In the genomic region with DNA sequence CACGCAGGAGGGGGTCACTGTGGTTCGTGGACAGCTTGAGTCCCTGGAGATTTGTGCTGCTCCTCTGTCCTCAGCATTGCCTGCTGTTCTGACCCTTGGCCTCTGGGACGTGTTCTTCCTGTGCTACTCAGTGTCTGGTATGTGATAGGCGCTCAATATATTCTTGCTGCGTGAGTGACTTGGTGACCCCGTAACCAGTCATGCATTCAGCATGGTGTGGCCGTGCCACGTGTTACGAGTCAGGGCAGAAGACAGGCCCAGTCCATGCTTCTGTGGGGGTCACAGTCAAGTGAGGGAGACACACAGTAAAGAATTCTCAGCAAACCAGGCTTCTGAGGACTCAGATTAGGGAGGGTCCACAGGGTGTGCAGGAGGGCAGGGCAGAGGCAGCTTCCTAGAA, we compare ENCODE assay signal across 11 cellular contexts. TPM values are rescaled to one million over a fixed set of nuclear protein-coding genes. Genes with fewer than 3 reads are reported as not detected.
A peak's percentile ranks its signal among the peaks of the same experiment; 100 is the strongest.
DNase-seq lines count a peak whose midpoint lies in the region; ATAC-seq and TF ChIP-seq lines count a peak whose summit lies in the region.
"Had no signal": no experiment of that assay in that cellular context is flagged by ENCODE, and none has a peak within 500 bp of the region (broad histone marks: within the 10 kb centered on the region; RNA-seq: fewer than 3 reads in every experiment).

No MANE protein-coding gene starts in this region.

- no peak for DNase-seq in activated naive CD8-positive, alpha-beta T cell treated with anti-CD3 and anti-CD28 coated beads, Interleukin-2, amount 50 U/mL, for 24 hours
- DNase-seq in immature natural killer cell, result no peak
- no peak for DNase-seq in NCI-H2029 treated with DMSO at 0.1 percent for 48 hours (lab: John Stamatoyannopoulos, UW)
- DNase-seq in GM10248 (ENCODE audit: extremely low spot score), result no peak
- DNase-seq: NCI-H1105; stimulated activated CD4-positive, alpha-beta T cell treated with anti-CD3 and anti-CD28 coated beads, Interleukin-2, amount 100 ng/mL, for 48 hours; transverse colon had no signal

- H3K4me1 ChIP-seq in urinary bladder (ENCODE audit: insufficient read depth), result no peaks in the 10 kb centered on the region

- H3K36me3 ChIP-seq in urinary bladder (ENCODE audit: insufficient read depth), result no peaks in the 10 kb centered on the region
- H3K36me3 ChIP-seq: transverse colon had no signal

- POLR2A ChIA-PET in GM10248 (lab: Yijun Ruan, JAX), result interaction anchor here (0.9 kb wide), 1 partner anchor 8 kb away, joined by 3 read pairs; a partner anchor contains a TSS

- TF ChIP-seq CTCF in GM10248 (IDR thresholded peaks at IDR 0.05; ENCODE audit: control extremely low read depth, extremely low read depth, low read depth, missing control alignments), result no peak

- H3K4me3 ChIP-seq in urinary bladder (ENCODE audit: low read depth, low read length), result no peak overlapping the region
- H3K4me3 ChIP-seq: A549, transverse colon had no signal

- H3K36me3 Mint-ChIP-seq in activated naive CD8-positive, alpha-beta T cell, result no peaks in the 10 kb centered on the region
- no peaks in the 10 kb centered on the region for H3K36me3 Mint-ChIP-seq in activated naive CD8-positive, alpha-beta T cell treated with anti-CD3 and anti-CD28 coated beads, Interleukin-2, amount 50 U/mL, for 24 hours (ENCODE audit: low read depth)
- H3K36me3 Mint-ChIP-seq in immature natural killer cell, result no peaks in the 10 kb centered on the region

- H3K27ac ChIP-seq in urinary bladder (ENCODE audit: low read depth), result peak overlapping the region; percentile 61

- H3K27me3 Mint-ChIP-seq in activated naive CD8-positive, alpha-beta T cell, result no peaks in the 10 kb centered on the region
- no peaks in the 10 kb centered on the region for H3K27me3 Mint-ChIP-seq in activated naive CD8-positive, alpha-beta T cell treated with anti-CD3 and anti-CD28 coated beads, Interleukin-2, amount 50 U/mL, for 24 hours
- no peaks in the 10 kb centered on the region for H3K27me3 Mint-ChIP-seq in immature natural killer cell (ENCODE audit: low read depth in 3 of 3)

- no peak for ATAC-seq in activated naive CD8-positive, alpha-beta T cell treated with anti-CD3 and anti-CD28 coated beads, Interleukin-2, amount 50 U/mL, for 24 hours
- ATAC-seq: A549 had no signal

- no peak overlapping the region for H3K4me3 Mint-ChIP-seq in activated naive CD8-positive, alpha-beta T cell
- H3K4me3 Mint-ChIP-seq in activated naive CD8-positive, alpha-beta T cell treated with anti-CD3 and anti-CD28 coated beads, Interleukin-2, amount 50 U/mL, for 24 hours, result no peak overlapping the region
- H3K4me3 Mint-ChIP-seq in immature natural killer cell, result no peak overlapping the region
- H3K4me3 Mint-ChIP-seq: T-helper 1 cell treated with Interleukin-12 subunit alpha and Interleukin-12 subunit beta and Interleukin-4 antibody, amounts not matched to agents 30 μg/mL and 1 μg/mL, for 36 hours had no signal

- no peaks in the 10 kb centered on the region for H3K9me3 Mint-ChIP-seq in activated naive CD8-positive, alpha-beta T cell (ENCODE audit: low read depth)
- no peaks in the 10 kb centered on the region for H3K9me3 Mint-ChIP-seq in activated naive CD8-positive, alpha-beta T cell treated with anti-CD3 and anti-CD28 coated beads, Interleukin-2, amount 50 U/mL, for 24 hours
- no peaks in the 10 kb centered on the region for H3K9me3 Mint-ChIP-seq in immature natural killer cell
- H3K9me3 Mint-ChIP-seq: T-helper 1 cell treated with Interleukin-12 subunit alpha and Interleukin-12 subunit beta and Interleukin-4 antibody, amounts not matched to agents 30 μg/mL and 1 μg/mL, for 36 hours had no signal

- H3K27ac Mint-ChIP-seq in activated naive CD8-positive, alpha-beta T cell, result peak overlapping the region; percentile 54
- H3K27ac Mint-ChIP-seq in activated naive CD8-positive, alpha-beta T cell treated with anti-CD3 and anti-CD28 coated beads, Interleukin-2, amount 50 U/mL, for 24 hours, result no peak overlapping the region
- peak overlapping the region in 4 of 6 donors; percentile 20 to 78 (median 40) for H3K27ac Mint-ChIP-seq in immature natural killer cell
- H3K27ac Mint-ChIP-seq: T-helper 1 cell treated with Interleukin-12 subunit alpha and Interleukin-12 subunit beta and Interleukin-4 antibody, amounts not matched to agents 30 μg/mL and 1 μg/mL, for 36 hours had no signal

- CTCF ChIA-PET in GM10248 (lab: Yijun Ruan, JAX), result interaction anchor here (1.1 to 1.8 kb wide), 3 partner anchors 8 to 36 kb away, joined by 3 to 6 read pairs (median 4); a partner anchor contains a TSS

- WGBS in urinary bladder, result 71% methylated on average over 9 of the region's 9 CpGs

- H3K4me1 Mint-ChIP-seq in activated naive CD8-positive, alpha-beta T cell (ENCODE audit: low read depth), result peaks cover 75% of the 10 kb centered on the region
- H3K4me1 Mint-ChIP-seq in activated naive CD8-positive, alpha-beta T cell treated with anti-CD3 and anti-CD28 coated beads, Interleukin-2, amount 50 U/mL, for 24 hours, result peaks cover 71% of the 10 kb centered on the region
- peaks cover 67 to 70% of the 10 kb centered on the region in 2 donors for H3K4me1 Mint-ChIP-seq in immature natural killer cell

RNA-seq across cellular contexts. Expression of a gene that starts 7.8 kb away (rescaled TPM):
- polyA plus RNA-seq in immature natural killer cell (1 to 10 TPM in 1 of 3 donors, under 1 TPM in 1, not detected in 1; 0.37 to 1.1 TPM), urinary bladder (31.6 TPM)
- total RNA-seq in urinary bladder, result 16.8 TPM

RNA-seq across cellular contexts. Expression of a gene that starts 21.7 kb away (rescaled TPM):
- 100 to 1,000 TPM; 120 to 130 (median 123) TPM for polyA plus RNA-seq in immature natural killer cell
- 10.4 TPM for total RNA-seq in urinary bladder
- polyA plus RNA-seq in urinary bladder, result 23.6 TPM

RNA-seq across cellular contexts. Expression of a gene that starts 24.5 kb away (rescaled TPM):
- polyA plus RNA-seq in immature natural killer cell (10 to 100 TPM in 2 of 3 donors, 1 to 10 TPM in 1; 4.0 to 25.6 (median 12.4) TPM), urinary bladder (0.65 TPM)
- total RNA-seq in urinary bladder, result 0.42 TPM

RNA-seq across cellular contexts. Expression of a gene that starts 60.0 kb away (rescaled TPM):
- polyA plus RNA-seq in immature natural killer cell (under 1 TPM in 2 of 3 donors, not detected in 1; 0.18 to 0.43 TPM), urinary bladder (0.37 TPM)
- 0.58 TPM for total RNA-seq in urinary bladder

Comparison
In these comparisons a context has a peak if more than half of its experiments do, and no peak if none do; other contexts are left out.
1. RNA of a gene that starts 7.8 kb away (polyA plus RNA-seq): 31.6 TPM in urinary bladder (single experiment); 0.37 to 1.1 TPM in immature natural killer cell; every median in the first group is over 10 times any median in the second.